Comparison of ENCODE assay signal across 11 cellular contexts in the genomic region with DNA sequence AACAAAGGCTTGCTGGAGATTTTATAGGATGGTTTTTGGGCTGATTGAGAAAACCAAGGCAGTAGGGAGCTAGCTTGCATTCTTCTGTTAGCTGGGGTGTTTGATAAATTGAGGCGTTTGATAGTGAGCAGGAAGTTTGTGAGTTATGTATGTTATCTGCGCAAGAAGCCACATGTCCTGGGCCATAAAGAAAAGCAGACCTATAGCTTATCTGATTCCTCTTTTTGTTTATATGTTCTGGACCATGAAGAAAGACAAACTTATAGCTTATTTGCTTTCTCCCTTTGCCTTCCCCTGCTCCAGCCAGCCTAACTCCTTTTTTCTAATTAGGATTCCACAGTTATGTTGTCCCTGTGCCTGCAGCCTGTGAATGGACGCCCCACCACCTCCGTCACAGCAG. TPM values are rescaled to one million over a fixed set of nuclear protein-coding genes. Genes with fewer than 3 reads are reported as not detected.
DNase-seq lines count a peak whose midpoint lies in the region; ATAC-seq and TF ChIP-seq lines count a peak whose summit lies in the region.
"Had no signal": no experiment of that assay in that cellular context is flagged by ENCODE, and none has a peak within 500 bp of the region (broad histone marks: within the 10 kb centered on the region; RNA-seq: fewer than 3 reads in every experiment).

No MANE protein-coding gene starts in this region.

- H3K9me3 ChIP-seq in gastroesophageal sphincter (no peaks in the 10 kb centered on the region), gastrocnemius medialis (no peaks in the 10 kb centered on the region)
- H3K9me3 ChIP-seq: SJSA1 had no signal

- peaks cover 27% of the 10 kb centered on the region for H3K4me1 Mint-ChIP-seq in GM23338
- peaks cover 30% of the 10 kb centered on the region for H3K4me1 Mint-ChIP-seq in WTC11

- H3K27ac Mint-ChIP-seq in GM23338 (no peak overlapping the region; the same call in 1 of the 2 replicates), WTC11 (no peak overlapping the region; the same call in 1 of the 2 replicates)

- H2AFZ ChIP-seq in GM23338, result peak overlapping the region; percentile 23; the same call in 1 of the 2 replicates

- H3K4me3 Mint-ChIP-seq in GM23338, result peak overlapping the region; percentile 90
- H3K4me3 Mint-ChIP-seq in WTC11, result peak overlapping the region; percentile 84

- no peaks in the 10 kb centered on the region for H4K20me1 ChIP-seq in GM23338 (replicated peaks; ENCODE audit: insufficient read depth)

- H3K9me2 ChIP-seq in GM23338 (ENCODE audit: insufficient read depth), result no peaks in the 10 kb centered on the region

- H3K27me3 Mint-ChIP-seq in GM23338 (ENCODE audit: insufficient read depth, low read depth, poor library complexity) (peaks cover 10% of the 10 kb centered on the region), WTC11 (ENCODE audit: low read depth) (no peaks in the 10 kb centered on the region)

- ATAC-seq in GM23338 (no peak), WTC11 (no peak), gastroesophageal sphincter (no peak), gastrocnemius medialis (no peak), GM19395 (IDR thresholded peaks at IDR 0.05; ENCODE audit: unreplicated experiment) (no peak)

- H3K27me3 ChIP-seq in GM23338 (ENCODE audit: insufficient read depth) (no peaks in the 10 kb centered on the region), gastroesophageal sphincter (no peaks in the 10 kb centered on the region), gastrocnemius medialis (no peaks in the 10 kb centered on the region)
- H3K27me3 ChIP-seq: SJSA1 had no signal

- no peak for TF ChIP-seq POLR2A in gastroesophageal sphincter (IDR thresholded peaks at IDR 0.05)
- no peak for TF ChIP-seq POLR2A in gastrocnemius medialis (IDR thresholded peaks at IDR 0.05)

- no peaks in the 10 kb centered on the region for H3K9me3 Mint-ChIP-seq in GM23338
- no peaks in the 10 kb centered on the region for H3K9me3 Mint-ChIP-seq in WTC11

- H3K36me3 Mint-ChIP-seq in GM23338 (ENCODE audit: low read depth) (peaks cover 27% of the 10 kb centered on the region), WTC11 (peaks cover 12% of the 10 kb centered on the region)

- TF ChIP-seq CTCF in GM23338 (conservative IDR thresholded peaks at IDR 0.05; ENCODE audit: low read depth in 2 of 2) (no peak), WTC11 (IDR thresholded peaks at IDR 0.05) (no peak), gastroesophageal sphincter (IDR thresholded peaks at IDR 0.05) (no peak), gastrocnemius medialis (IDR thresholded peaks at IDR 0.05 in 4 of 5, conservative IDR thresholded peaks at IDR 0.05 in 1 of 5) (no peak)

- H3K4me3 ChIP-seq in GM23338 (peak overlapping the region; percentile 59; the same call in 1 of the 2 replicates), gastroesophageal sphincter (peak overlapping the region in 1 of 2 donors; percentile 65), gastrocnemius medialis (peak overlapping the region in 1 of 4 donors; percentile 68)

- TF ChIP-seq EP300 in gastroesophageal sphincter (IDR thresholded peaks at IDR 0.05), result no peak

- WGBS in gastroesophageal sphincter (ENCODE audit: low coverage in 1 of 2), 2 donors, result 35 to 64% methylated on average over 2 to 4 of the region's 4 CpGs

- H3K36me3 ChIP-seq in GM23338 (ENCODE audit: insufficient read depth) (no peaks in the 10 kb centered on the region; the same call in 1 of the 2 replicates), gastroesophageal sphincter (peaks cover 0 to 12% of the 10 kb centered on the region in 2 donors), gastrocnemius medialis (peaks cover 0 to 9% of the 10 kb centered on the region in 2 donors)

- in situ Hi-C loops in gastrocnemius medialis (cut with MboI; ENCODE audit: low sequenced_read_pairs in 4 of 4), result loop anchor here in 2 of 4 donors (10.0 to 25.0 kb wide), 3 partner anchors 370 to 520 kb away; partner anchors contain the start of gene ZMAT1 (in 1 of the 2)

- H3K27ac ChIP-seq in GM23338 (ENCODE audit: low read depth), result no peak overlapping the region
- H3K27ac ChIP-seq in gastroesophageal sphincter, result peak overlapping the region; percentile 83 to 94 (median 92)
- H3K27ac ChIP-seq in gastrocnemius medialis, result peak overlapping the region; percentile 90 to 97 (median 93)

- intact Hi-C loops in gastrocnemius medialis (cut with DNase I; ENCODE audit: low total_unique reads) (loop anchor here (5.0 to 10.0 kb wide), 2 partner anchors 65 to 518 kb away; partner anchors contain the start of gene ZMAT1), head of caudate nucleus (cut with DNase I) (loop anchor here (5.0 to 10.0 kb wide), 2 partner anchors 138 to 380 kb away; partner anchors contain the start of gene ARMCX1)

- no peaks in the 10 kb centered on the region for H3F3A ChIP-seq in GM23338 (replicated peaks; ENCODE audit: low read depth)

- POLR2A ChIA-PET in WTC11 (lab: Charles Lee), result interaction anchor here (0.6 to 2.6 kb wide), 3 partner anchors 27 to 515 kb away, joined by 3 to 8 read pairs (median 4); partner anchors contain the start of genes RPL36A, TMEM35A and ZMAT1

- peak overlapping the region; percentile 77; the same call in 1 of the 2 replicates for H3K4me2 ChIP-seq in GM23338

- H3K4me1 ChIP-seq in GM23338 (ENCODE audit: insufficient read depth) (no peaks in the 10 kb centered on the region; the same call in 1 of the 2 replicates), gastroesophageal sphincter (peaks cover 0 to 67% (median 0%) of the 10 kb centered on the region in 3 donors), gastrocnemius medialis (peaks cover 5 to 16% of the 10 kb centered on the region in 2 donors)

- H3K79me2 ChIP-seq in GM23338 (replicated peaks; ENCODE audit: insufficient read depth), result peaks cover 3% of the 10 kb centered on the region; the same call in 1 of the 2 replicates

- DNase-seq in GM23338 (ENCODE audit: low spot score) (no peak), WTC11 (ENCODE audit: low spot score) (no peak), gastrocnemius medialis (no peak), NCI-H2081 (lab: John Stamatoyannopoulos, UW) (no peak), DMS79 (lab: John Stamatoyannopoulos, UW) (no peak), head of caudate nucleus (no peak)
- DNase-seq: DMS153, NCI-H2171 had no signal

- CTCF ChIA-PET in WTC11 (lab: Charles Lee), result no interaction called here

TF ChIP-seq in GM23338, 12 proteins besides CTCF, POLR2A, EP300 and RAD21 (continues in another document):
- TF ChIP-seq, protein P1, sequence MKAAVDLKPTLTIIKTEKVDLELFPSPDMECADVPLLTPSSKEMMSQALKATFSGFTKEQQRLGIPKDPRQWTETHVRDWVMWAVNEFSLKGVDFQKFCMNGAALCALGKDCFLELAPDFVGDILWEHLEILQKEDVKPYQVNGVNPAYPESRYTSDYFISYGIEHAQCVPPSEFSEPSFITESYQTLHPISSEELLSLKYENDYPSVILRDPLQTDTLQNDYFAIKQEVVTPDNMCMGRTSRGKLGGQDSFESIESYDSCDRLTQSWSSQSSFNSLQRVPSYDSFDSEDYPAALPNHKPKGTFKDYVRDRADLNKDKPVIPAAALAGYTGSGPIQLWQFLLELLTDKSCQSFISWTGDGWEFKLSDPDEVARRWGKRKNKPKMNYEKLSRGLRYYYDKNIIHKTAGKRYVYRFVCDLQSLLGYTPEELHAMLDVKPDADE (IDR thresholded peaks at IDR 0.05), result no peak
- TF ChIP-seq JUNB (IDR thresholded peaks at IDR 0.05; ENCODE audit: unreplicated experiment), result no peak
- TF ChIP-seq ZNF331 (CRISPR knock-in tag; IDR thresholded peaks at IDR 0.05; ENCODE audit: low read depth), result no peak

TF ChIP-seq in WTC11, 78 proteins besides CTCF, POLR2A, EP300 and RAD21 (continues in another document):
- TF ChIP-seq ATF2 (CRISPR knock-in tag; IDR thresholded peaks at IDR 0.05; ENCODE audit: borderline replicate concordance, low read depth) (no peak), ZBTB21 (CRISPR knock-in tag; IDR thresholded peaks at IDR 0.05; ENCODE audit: borderline replicate concordance) (no peak), GTF2I (CRISPR knock-in tag; conservative IDR thresholded peaks at IDR 0.05) (no peak)

RNA-seq across cellular contexts. Expression of gene HNRNPH2, which starts 9.2 kb away (rescaled TPM):
- 59.2 and 60.5 TPM in 2 replicates for total RNA-seq in GM23338 (2014; rRNA removed; shearing (Covaris generic))
- polyA plus RNA-seq in GM23338 (2016; fragmentation: Nextera tagmentation; extraction: Ambion mirVana), result 68.9 and 80.1 TPM in 2 replicates
- total RNA-seq in WTC11 (2021), result 61.2 to 70.9 TPM (median 65.8 TPM) in 3 replicates
- total RNA-seq in gastroesophageal sphincter, result 10 to 100 TPM; 38.8 to 66.6 (median 62.1) TPM
- 10 to 100 TPM; 33.8 to 58.1 (median 43.3) TPM for total RNA-seq in gastrocnemius medialis

RNA-seq across cellular contexts. Expression of gene GLA, which starts 9.5 kb away (rescaled TPM):
- 44.4 and 48.5 TPM in 2 replicates for total RNA-seq in GM23338 (2014; rRNA removed; shearing (Covaris generic))
- polyA plus RNA-seq in GM23338 (2016; fragmentation: Nextera tagmentation; extraction: Ambion mirVana), result 34.7 and 37.2 TPM in 2 replicates
- 39.4 to 44.9 TPM (median 44.7 TPM) in 3 replicates for total RNA-seq in WTC11 (2021)
- 10 to 100 TPM in 3 of 4 donors, 1 to 10 TPM in 1; 9.2 to 22.0 (median 16.1) TPM for total RNA-seq in gastroesophageal sphincter
- 10 to 100 TPM; 13.4 to 16.3 (median 14.6) TPM for total RNA-seq in gastrocnemius medialis

RNA-seq across cellular contexts. Expression of gene RPL36A, which starts 26.4 kb away (rescaled TPM):
- total RNA-seq in GM23338 (2014; rRNA removed; shearing (Covaris generic)), result 901 and 2,255 TPM in 2 replicates
- polyA plus RNA-seq in GM23338 (2016; fragmentation: Nextera tagmentation; extraction: Ambion mirVana), result 1,348 and 1,607 TPM in 2 replicates
- total RNA-seq in WTC11 (2021) (320 to 429 TPM (median 409 TPM) in 3 replicates), gastroesophageal sphincter (1,000 to 10,000 TPM in 3 of 4 donors, 100 to 1,000 TPM in 1; 629 to 1,573 (median 1,208) TPM), gastrocnemius medialis (1,000 to 10,000 TPM in 3 of 4 donors, 100 to 1,000 TPM in 1; 627 to 1,470 (median 1,100) TPM)

RNA-seq across cellular contexts. Expression of gene BTK, which starts 31.2 kb away (rescaled TPM):
- total RNA-seq in GM23338 (2014; rRNA removed; shearing (Covaris generic)), result 0.16 and 0.31 TPM in 2 replicates
- 0.19 and 0.68 TPM in 2 replicates for polyA plus RNA-seq in GM23338 (2016; fragmentation: Nextera tagmentation; extraction: Ambion mirVana)
- total RNA-seq in WTC11 (2021), result 0.66 to 1.1 TPM (median 0.74 TPM) in 3 replicates
- total RNA-seq in gastroesophageal sphincter, result 10 to 100 TPM in 1 of 4 donors, 1 to 10 TPM in 3; 2.2 to 14.8 (median 4.5) TPM
- total RNA-seq in gastrocnemius medialis, result 1 to 10 TPM in 1 of 4 donors, under 1 TPM in 2, not detected in 1; 0.75 to 1.5 (median 1.00) TPM
- total RNA-seq: SJSA1 had no signal
